In genomic region chr2:23686405-23687029, GRCh38 we compare ENCODE assay signal across 21 cellular contexts.
"Had no signal": no experiment of that assay in that cellular context is flagged by ENCODE, and none has a peak within 500 bp of the region (broad histone marks: within the 10 kb centered on the region; RNA-seq: fewer than 3 reads in every experiment).

No MANE protein-coding gene starts in this region.

- H3K27ac Mint-ChIP-seq: activated CD4-positive, alpha-beta memory T cell treated with anti-CD3 and anti-CD28 coated beads for 36 hours; activated CD4-positive, alpha-beta T cell treated with anti-CD3 and anti-CD28 coated beads, Interleukin-2, amount 10 ng/mL, durations not matched to agents 7 days and 5 days; T-cell had no signal

- H3K4me3 ChIP-seq: SK-N-MC had no signal

- H3K36me3 Mint-ChIP-seq: activated CD4-positive, alpha-beta memory T cell treated with anti-CD3 and anti-CD28 coated beads for 36 hours; activated naive CD4-positive, alpha-beta T cell treated with anti-CD3 and anti-CD28 coated beads, Interleukin-2, amount 50 U/mL, for 72 hours had no signal

- H3K36me3 ChIP-seq: brain microvascular endothelial cell had no signal

- H3K27me3 ChIP-seq: brain microvascular endothelial cell had no signal

- H3K4me3 Mint-ChIP-seq: activated CD4-positive, alpha-beta memory T cell treated with anti-CD3 and anti-CD28 coated beads for 36 hours; activated CD4-positive, alpha-beta T cell treated with anti-CD3 and anti-CD28 coated beads, Interleukin-2, amount 10 ng/mL, durations not matched to agents 7 days and 5 days; activated T-cell treated with anti-CD3 and anti-CD28 coated beads, Interleukin-2, amount 50 U/mL, for 4 hours; T-cell had no signal

- ATAC-seq: activated naive CD4-positive, alpha-beta T cell treated with anti-CD3 and anti-CD28 coated beads, Interleukin-2, amount 50 U/mL, for 72 hours; activated T-cell treated with anti-CD3 and anti-CD28 coated beads, Interleukin-2, amount 50 U/mL, for 4 hours; PC-3; T-cell had no signal

- H3K9me3 Mint-ChIP-seq: activated CD4-positive, alpha-beta memory T cell treated with anti-CD3 and anti-CD28 coated beads for 36 hours; activated CD4-positive, alpha-beta T cell treated with anti-CD3 and anti-CD28 coated beads, Interleukin-2, amount 10 ng/mL, durations not matched to agents 7 days and 5 days; activated naive CD4-positive, alpha-beta T cell treated with anti-CD3 and anti-CD28 coated beads, Interleukin-2, amount 50 U/mL, for 72 hours; activated T-cell treated with anti-CD3 and anti-CD28 coated beads, Interleukin-2, amount 50 U/mL, for 4 hours; T-cell had no signal

- H3K27ac ChIP-seq: brain microvascular endothelial cell, SK-N-MC, VCaP had no signal

- DNase-seq: activated CD4-positive, alpha-beta memory T cell treated with anti-CD3 and anti-CD28 coated beads for 36 hours; activated CD4-positive, alpha-beta T cell treated with anti-CD3 and anti-CD28 coated beads, Interleukin-2, amount 10 ng/mL, durations not matched to agents 7 days and 5 days; activated CD4-positive, CD25-positive, alpha-beta regulatory T cell; activated CD8-positive, alpha-beta memory T cell treated with anti-CD3 and anti-CD28 coated beads for 24 hours; activated effector memory CD4-positive, alpha-beta T cell treated with anti-CD3 and anti-CD28 coated beads, Interleukin-2, amount 50 U/mL, for 16 hours; activated naive CD4-positive, alpha-beta T cell treated with Interleukin-2 at 50 U/mL for 16 hours; activated T-cell treated with anti-CD3 and anti-CD28 coated beads, Interleukin-2, amount 50 U/mL, for 4 hours; brain microvascular endothelial cell; caudate nucleus; KG1; NCI-H1092 treated with DMSO at 0.1 percent for 48 hours; NCI-H1417 treated with DMSO at 0.1 percent for 48 hours; NCI-H1694; NCI-H2029; NCI-H510A treated with DMSO at 0.1 percent for 48 hours; NCI-H69; PC-3; T-cell had no signal

- H3K27me3 Mint-ChIP-seq: activated CD4-positive, alpha-beta memory T cell treated with anti-CD3 and anti-CD28 coated beads for 36 hours; activated CD4-positive, alpha-beta T cell treated with anti-CD3 and anti-CD28 coated beads, Interleukin-2, amount 10 ng/mL, durations not matched to agents 7 days and 5 days; T-cell had no signal
